ENCODE assay signal across 12 cellular contexts in the genomic region with DNA sequence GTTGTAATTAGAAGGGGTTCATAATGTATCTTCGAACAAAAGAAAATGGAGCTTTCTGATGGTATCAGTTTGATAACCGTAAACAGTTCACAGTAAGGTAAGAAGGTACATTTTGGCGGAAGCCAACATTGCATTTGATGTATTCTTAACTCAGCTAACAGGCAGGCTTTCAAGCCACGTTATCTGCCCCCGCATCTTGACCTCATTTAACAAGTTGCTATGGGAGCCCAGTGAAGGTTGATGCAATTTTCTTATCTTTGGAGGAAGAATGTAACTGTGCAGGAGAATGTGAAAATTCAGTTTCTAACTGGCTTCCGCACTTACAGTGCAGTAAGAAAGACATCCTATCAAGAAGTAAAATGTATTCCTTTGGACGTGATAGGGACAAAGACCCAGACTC.
DNase-seq lines count a peak whose midpoint lies in the region; ATAC-seq and TF ChIP-seq lines count a peak whose summit lies in the region.
"Had no signal": no experiment of that assay in that cellular context is flagged by ENCODE, and none has a peak within 500 bp of the region (broad histone marks: within the 10 kb centered on the region; RNA-seq: fewer than 3 reads in every experiment).

No MANE protein-coding gene starts in this region.

- peak; percentile 49 for DNase-seq in activated T-cell treated with anti-CD3 and anti-CD28 coated beads for 1 hour (ENCODE audit: low read depth)
- DNase-seq in activated T-cell treated with anti-CD3 and anti-CD28 coated beads for 4 hours: no peak
- peak; percentile 79 for DNase-seq in activated T-helper 1 cell treated with anti-CD3 and anti-CD28 coated beads, Interleukin-12 subunit alpha, Interleukin-12 subunit beta, Interleukin-2, Interleukin-4 antibody, amounts not matched to agents 30 ng/mL and 10 ng/mL and 1 ng/mL, durations not matched to agents 14 hours and 24 hours and 36 hours (ENCODE audit: low spot score)
- no peak for DNase-seq in right lobe of liver
- no peak for DNase-seq in type B pancreatic cell (ENCODE audit: extremely low spot score, unreplicated experiment)
- DNase-seq in PC-3: no peak
- DNase-seq in anterior cingulate cortex (lab: John Stamatoyannopoulos, UW): no peak
- no peak for DNase-seq in thyroid gland
- DNase-seq: KG1, sigmoid colon had no signal

- no peaks in the 10 kb centered on the region for H3K27me3 Mint-ChIP-seq in activated T-helper 1 cell treated with anti-CD3 and anti-CD28 coated beads, Interleukin-12 subunit alpha, Interleukin-12 subunit beta, Interleukin-2, Interleukin-4 antibody, amounts not matched to agents 30 ng/mL and 10 ng/mL and 1 ng/mL, durations not matched to agents 14 hours and 24 hours and 36 hours (ENCODE audit: insufficient read depth)
- H3K27me3 Mint-ChIP-seq in type B pancreatic cell: no peaks in the 10 kb centered on the region

- H3K4me2 ChIP-seq in PC-3 (ENCODE audit: low read length): no peak overlapping the region

- BruUV-seq in PC-3 (replicated peaks; lab: Mats Ljungman, UMichigan): no TSS peak

- H3K9me2 ChIP-seq in PC-3 (replicated peaks; ENCODE audit: low read length): no peaks in the 10 kb centered on the region

- no peaks in the 10 kb centered on the region for H3K9me3 Mint-ChIP-seq in activated T-helper 1 cell treated with anti-CD3 and anti-CD28 coated beads, Interleukin-12 subunit alpha, Interleukin-12 subunit beta, Interleukin-2, Interleukin-4 antibody, amounts not matched to agents 30 ng/mL and 10 ng/mL and 1 ng/mL, durations not matched to agents 14 hours and 24 hours and 36 hours
- H3K9me3 Mint-ChIP-seq in type B pancreatic cell: no peaks in the 10 kb centered on the region

- WGBS in right lobe of liver (ENCODE audit: insufficient coverage, low coverage, low lambda C conversion rate, missing lambda C conversion rate): 82% methylated on average over 6 of the region's 7 CpGs
- 89 to 92% methylated on average over 7 of the region's 7 CpGs for WGBS in thyroid gland, 2 donors

- CTCF ChIA-PET in PC-3 (lab: Charles Lee): no interaction called here

- no peaks in the 10 kb centered on the region for H4K20me1 ChIP-seq in PC-3 (ENCODE audit: low read length)

- H3K36me3 Mint-ChIP-seq in activated T-helper 1 cell treated with anti-CD3 and anti-CD28 coated beads, Interleukin-12 subunit alpha, Interleukin-12 subunit beta, Interleukin-2, Interleukin-4 antibody, amounts not matched to agents 30 ng/mL and 10 ng/mL and 1 ng/mL, durations not matched to agents 14 hours and 24 hours and 36 hours (ENCODE audit: low read depth): peaks cover 85% of the 10 kb centered on the region
- H3K36me3 Mint-ChIP-seq in type B pancreatic cell: peaks cover 49% of the 10 kb centered on the region

- ATAC-seq in right lobe of liver: peak in 3 of 4 donors; percentile 16 to 46 (median 19)
- no peak for ATAC-seq in PC-3
- ATAC-seq: GM12878 had no signal

- no peaks in the 10 kb centered on the region for H3K9me3 ChIP-seq in right lobe of liver
- no peaks in the 10 kb centered on the region for H3K9me3 ChIP-seq in PC-3 (ENCODE audit: low read length)
- H3K9me3 ChIP-seq in thyroid gland: no peaks in the 10 kb centered on the region
- H3K9me3 ChIP-seq: sigmoid colon had no signal

- H3K27ac Mint-ChIP-seq in activated T-helper 1 cell treated with anti-CD3 and anti-CD28 coated beads, Interleukin-12 subunit alpha, Interleukin-12 subunit beta, Interleukin-2, Interleukin-4 antibody, amounts not matched to agents 30 ng/mL and 10 ng/mL and 1 ng/mL, durations not matched to agents 14 hours and 24 hours and 36 hours: peak overlapping the region; percentile 95
- H3K27ac Mint-ChIP-seq in type B pancreatic cell: peak overlapping the region; percentile 5

- POLR2A ChIA-PET in PC-3 (lab: Charles Lee; ENCODE audit: unreplicated experiment): no interaction called here

- H3K27me3 ChIP-seq in right lobe of liver: no peaks in the 10 kb centered on the region
- H3K27me3 ChIP-seq in PC-3 (ENCODE audit: low read length): no peaks in the 10 kb centered on the region
- H3K27me3 ChIP-seq in thyroid gland: no peaks in the 10 kb centered on the region
- H3K27me3 ChIP-seq: sigmoid colon had no signal

- no peak overlapping the region for H3K9ac ChIP-seq in PC-3 (ENCODE audit: low read length)

- H2AFZ ChIP-seq in PC-3 (ENCODE audit: low read length): no peak overlapping the region

- H3K36me3 ChIP-seq in right lobe of liver (peaks cover 4 to 12% (median 5%) of the 10 kb centered on the region in 4 donors), PC-3 (ENCODE audit: low read depth, low read length) (peaks cover 82% of the 10 kb centered on the region), thyroid gland (peaks cover 0 to 5% of the 10 kb centered on the region in 2 donors)
- H3K36me3 ChIP-seq: cardiac muscle cell had no signal

- TF ChIP-seq CTCF in right lobe of liver (IDR thresholded peaks at IDR 0.05) (no peak), type B pancreatic cell (conservative IDR thresholded peaks at IDR 0.05) (no peak), PC-3 (conservative IDR thresholded peaks at IDR 0.05; ENCODE audit: low read depth, low read length) (no peak), thyroid gland (IDR thresholded peaks at IDR 0.05) (no peak)

- peak overlapping the region; percentile 80 for H3K4me3 Mint-ChIP-seq in activated T-helper 1 cell treated with anti-CD3 and anti-CD28 coated beads, Interleukin-12 subunit alpha, Interleukin-12 subunit beta, Interleukin-2, Interleukin-4 antibody, amounts not matched to agents 30 ng/mL and 10 ng/mL and 1 ng/mL, durations not matched to agents 14 hours and 24 hours and 36 hours
- H3K4me3 Mint-ChIP-seq in type B pancreatic cell: no peak overlapping the region

- H3K4me3 ChIP-seq in right lobe of liver: no peak overlapping the region
- no peak overlapping the region for H3K4me3 ChIP-seq in PC-3 (ENCODE audit: low read length)
- H3K4me3 ChIP-seq in thyroid gland (replicated peaks in 1 of 3): no peak overlapping the region
- H3K4me3 ChIP-seq: cardiac muscle cell, sigmoid colon had no signal

- H3F3A ChIP-seq in PC-3 (ENCODE audit: low read length, unreplicated experiment): no peaks in the 10 kb centered on the region

- H3K27ac ChIP-seq in right lobe of liver (no peak overlapping the region), PC-3 (ENCODE audit: low read length) (no peak overlapping the region), thyroid gland (no peak overlapping the region)
- H3K27ac ChIP-seq: cardiac muscle cell, sigmoid colon had no signal

- peaks cover 49% of the 10 kb centered on the region; the same call in 1 of the 2 replicates for H3K79me2 ChIP-seq in PC-3 (ENCODE audit: low read length)

- H3K4me1 Mint-ChIP-seq in activated T-helper 1 cell treated with anti-CD3 and anti-CD28 coated beads, Interleukin-12 subunit alpha, Interleukin-12 subunit beta, Interleukin-2, Interleukin-4 antibody, amounts not matched to agents 30 ng/mL and 10 ng/mL and 1 ng/mL, durations not matched to agents 14 hours and 24 hours and 36 hours (ENCODE audit: low read depth): peaks cover 95% of the 10 kb centered on the region
- peaks cover 41% of the 10 kb centered on the region for H3K4me1 Mint-ChIP-seq in type B pancreatic cell (ENCODE audit: unreplicated experiment)

- TF ChIP-seq POLR2A in right lobe of liver (IDR thresholded peaks at IDR 0.05) (peak; percentile 13), thyroid gland (IDR thresholded peaks at IDR 0.05) (no peak)

- intact Hi-C loops in activated T-helper 1 cell treated with anti-CD3 and anti-CD28 coated beads, Interleukin-12 subunit alpha, Interleukin-12 subunit beta, Interleukin-2, Interleukin-4 antibody, amounts not matched to agents 30 ng/mL and 10 ng/mL and 1 ng/mL, durations not matched to agents 14 hours and 24 hours and 36 hours (cut with micrococcal nuclease): loop anchor here (1.0 kb wide), 3 partner anchors 12 to 154 kb away; no protein-coding TSS in a partner anchor
- intact Hi-C loops in right lobe of liver (cut with DNase I) (no loop called here), PC-3 (cut with micrococcal nuclease) (no loop called here), thyroid gland (cut with DNase I) (no loop called here)

- peaks cover 0 to 20% (median 0%) of the 10 kb centered on the region in 4 donors for H3K4me1 ChIP-seq in right lobe of liver
- peaks cover 20% of the 10 kb centered on the region for H3K4me1 ChIP-seq in PC-3 (ENCODE audit: insufficient read depth, low read length)
- peaks cover 44 to 78% of the 10 kb centered on the region in 2 donors for H3K4me1 ChIP-seq in thyroid gland

Comparison
In these comparisons a context has a peak if more than half of its experiments do, and no peak if none do; other contexts are left out.
1. DNase-seq: peak in activated T-cell treated with anti-CD3 and anti-CD28 coated beads for 1 hour (single experiment) and activated T-helper 1 cell treated with anti-CD3 and anti-CD28 coated beads, Interleukin-12 subunit alpha, Interleukin-12 subunit beta, Interleukin-2, Interleukin-4 antibody, amounts not matched to agents 30 ng/mL and 10 ng/mL and 1 ng/mL, durations not matched to agents 14 hours and 24 hours and 36 hours (single experiment); none in activated T-cell treated with anti-CD3 and anti-CD28 coated beads for 4 hours (single experiment), right lobe of liver (0 of 3), type B pancreatic cell (single experiment), PC-3 (single experiment), anterior cingulate cortex (0 of 58) and thyroid gland (0 of 2).